Comparison of ENCODE assay signal across 1 cellular context in genomic region chrX:43882294-43882681, GRCh38.
A peak's percentile ranks its signal among the peaks of the same experiment; 100 is the strongest.
TF ChIP-seq lines count a peak whose summit lies in the region.

Gene MAOB, minus strand, starts transcription at chrX:43882450. Its CDS starts 151 bp downstream, at chrX:43882299.

TF ChIP-seq in HepG2, 621 proteins besides CTCF, POLR2A, EP300 and RAD21 (continued from another document and continues in another):
- TF ChIP-seq UBTF (CRISPR knock-in tag; IDR thresholded peaks at IDR 0.05): peak; percentile 64; the same call in 1 of the 2 replicates
- TF ChIP-seq ZNF296 (CRISPR knock-in tag; conservative IDR thresholded peaks at IDR 0.05): no peak
- TF ChIP-seq ZNF75D (CRISPR knock-in tag; IDR thresholded peaks at IDR 0.05; ENCODE audit: borderline replicate concordance): no peak
- peak; percentile 39; the same call in 1 of the 2 replicates for TF ChIP-seq ZNF142 (CRISPR knock-in tag; IDR thresholded peaks at IDR 0.05)
- TF ChIP-seq CEBPG (CRISPR knock-in tag; IDR thresholded peaks at IDR 0.05): no peak
- TF ChIP-seq HDAC2 (CRISPR knock-in tag; IDR thresholded peaks at IDR 0.05): peak; percentile 18; the same call in 1 of the 2 replicates
- TF ChIP-seq PHF8 (CRISPR knock-in tag; IDR thresholded peaks at IDR 0.05): peak; percentile 50; the same call in 1 of the 2 replicates
- TF ChIP-seq AHDC1 (CRISPR knock-in tag; IDR thresholded peaks at IDR 0.05; ENCODE audit: borderline replicate concordance): no peak
- no peak for TF ChIP-seq ZNF615 (CRISPR knock-in tag; IDR thresholded peaks at IDR 0.05; ENCODE audit: borderline replicate concordance)
- peak; percentile 47; the same call in 1 of the 2 replicates for TF ChIP-seq TAF1 (CRISPR knock-in tag; IDR thresholded peaks at IDR 0.05)
- TF ChIP-seq ZNF431 (CRISPR knock-in tag; IDR thresholded peaks at IDR 0.05; ENCODE audit: borderline replicate concordance, low read depth): no peak
- TF ChIP-seq ZNF354B (CRISPR knock-in tag; IDR thresholded peaks at IDR 0.05): no peak
- no peak for TF ChIP-seq RBM39 (IDR thresholded peaks at IDR 0.05; ENCODE audit: low read depth, low read length, poor library complexity, severe bottlenecking)
- TF ChIP-seq ZNF687 (CRISPR knock-in tag; IDR thresholded peaks at IDR 0.05): peak; percentile 56
- TF ChIP-seq NR2F1 (CRISPR knock-in tag; IDR thresholded peaks at IDR 0.05): peak; percentile 27 to 42; a peak in 2 of 4 replicates
- TF ChIP-seq RORA (CRISPR knock-in tag; IDR thresholded peaks at IDR 0.05): no peak
- TF ChIP-seq ZNF143 (CRISPR knock-in tag; IDR thresholded peaks at IDR 0.05): peak; percentile 42; the same call in 1 of the 2 replicates
- TF ChIP-seq SIN3A (IDR thresholded peaks at IDR 0.05; ENCODE audit: borderline replicate concordance, low read depth, low read length): no peak
- peak; percentile 24 for TF ChIP-seq YY1 (IDR thresholded peaks at IDR 0.05; ENCODE audit: insufficient read depth, insufficient replicate concordance, low read depth, low read length)
- no peak for TF ChIP-seq ARID3A (IDR thresholded peaks at IDR 0.05; ENCODE audit: low read depth, low read length)
- TF ChIP-seq HOXA9 (CRISPR knock-in tag; IDR thresholded peaks at IDR 0.05; ENCODE audit: borderline replicate concordance): no peak
- TF ChIP-seq ZNF225 (CRISPR knock-in tag; IDR thresholded peaks at IDR 0.05): no peak
- TF ChIP-seq NR2F6 (IDR thresholded peaks at IDR 0.05): peak; percentile 59
- TF ChIP-seq NR2F6 (CRISPR knock-in tag; IDR thresholded peaks at IDR 0.05): peak; percentile 69; the same call in 1 of the 2 replicates
- peak; percentile 65; the same call in 1 of the 2 replicates for TF ChIP-seq ZFY (CRISPR knock-in tag; IDR thresholded peaks at IDR 0.05)
- peak; percentile 10; the same call in 1 of the 2 replicates for TF ChIP-seq GABPB1 (CRISPR knock-in tag; IDR thresholded peaks at IDR 0.05)
- no peak for TF ChIP-seq GTF2F1 (IDR thresholded peaks at IDR 0.05; ENCODE audit: low read length)
- TF ChIP-seq PCBP1 (IDR thresholded peaks at IDR 0.05; ENCODE audit: borderline replicate concordance, low read depth, low read length): no peak
- no peak for TF ChIP-seq ZNF7 (CRISPR knock-in tag; IDR thresholded peaks at IDR 0.05)
- TF ChIP-seq TOE1 (CRISPR knock-in tag; IDR thresholded peaks at IDR 0.05): no peak
